ENCODE assay signal across 10 cellular contexts in the genomic region with DNA sequence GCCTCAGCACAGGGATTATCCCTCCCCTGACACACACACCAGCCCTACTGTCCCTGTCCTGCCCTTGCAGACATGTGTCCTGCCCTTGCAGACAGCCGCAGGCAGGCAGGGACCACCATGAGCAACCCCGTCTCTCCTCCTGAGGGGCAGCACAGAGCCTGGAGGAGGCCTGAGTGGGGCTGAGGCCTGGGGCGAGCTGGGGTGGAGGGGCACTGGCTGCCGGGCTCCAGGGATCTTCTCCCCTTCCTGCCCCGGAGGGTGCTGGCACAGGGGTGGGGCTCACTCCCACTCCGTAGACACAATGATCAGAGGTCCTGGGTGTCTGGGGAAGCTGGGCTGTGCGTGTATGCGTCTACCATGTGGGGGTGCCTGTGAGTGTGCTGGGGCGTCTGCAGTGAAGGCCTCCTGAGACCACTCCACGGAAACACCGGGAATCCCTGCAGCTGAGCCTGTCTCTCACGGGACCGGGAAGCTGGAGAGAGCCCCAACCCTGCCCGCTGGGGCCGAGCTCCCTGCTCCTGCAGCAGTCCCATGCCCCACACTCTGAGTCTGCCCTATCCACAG. TPM values are rescaled to one million over a fixed set of nuclear protein-coding genes. Genes with fewer than 3 reads are reported as not detected.
DNase-seq lines count a peak whose midpoint lies in the region; ATAC-seq and TF ChIP-seq lines count a peak whose summit lies in the region.
"Had no signal": no experiment of that assay in that cellular context is flagged by ENCODE, and none has a peak within 500 bp of the region (broad histone marks: within the 10 kb centered on the region; RNA-seq: fewer than 3 reads in every experiment).

No MANE protein-coding gene starts in this region.

- no peaks in the 10 kb centered on the region for H3K9me3 ChIP-seq in CD8-positive, alpha-beta T cell (ENCODE audit: low read length)
- H3K9me3 ChIP-seq in MM.1S (replicated peaks; ENCODE audit: insufficient read depth, low read length) (no peaks in the 10 kb centered on the region), ascending aorta (no peaks in the 10 kb centered on the region)

- no peak overlapping the region for H2AFZ ChIP-seq in MM.1S (ENCODE audit: low read length)
- H2AFZ ChIP-seq: neural progenitor cell had no signal

- H3K4me2 ChIP-seq in MM.1S (ENCODE audit: low read depth, low read length) = peak overlapping the region; percentile 25; the same call in 1 of the 2 replicates
- H3K4me2 ChIP-seq: neural progenitor cell had no signal

- POLR2A ChIA-PET in CD8-positive, alpha-beta T cell (lab: Charles Lee) = interaction anchor here (0.8 to 6.4 kb wide), 8 partner anchors 8 to 117 kb away, joined by 3 to 48 read pairs (median 16); a partner anchor contains a TSS
- POLR2A ChIA-PET in naive thymus-derived CD8-positive, alpha-beta T cell (lab: Charles Lee) = interaction anchor here (0.6 to 10.9 kb wide), 18 partner anchors 8 to 1507 kb away, joined by 3 to 113 read pairs (median 6); a partner anchor contains a TSS

- H3K4me1 ChIP-seq in CD8-positive, alpha-beta T cell (ENCODE audit: insufficient read depth, low read length) = peaks cover 72% of the 10 kb centered on the region
- H3K4me1 ChIP-seq in MM.1S (ENCODE audit: low read length) (peaks cover 10% of the 10 kb centered on the region), ascending aorta (peaks cover 32 to 44% of the 10 kb centered on the region in 2 donors)
- H3K4me1 ChIP-seq: neural progenitor cell had no signal

- no peak overlapping the region for H3K9ac ChIP-seq in MM.1S (ENCODE audit: low read length)
- H3K9ac ChIP-seq: neural progenitor cell had no signal

- H3K9me3 Mint-ChIP-seq in CD8-positive, alpha-beta T cell = no peaks in the 10 kb centered on the region
- H3K9me3 Mint-ChIP-seq in naive thymus-derived CD8-positive, alpha-beta T cell = no peaks in the 10 kb centered on the region
- H3K9me3 Mint-ChIP-seq: neural progenitor cell had no signal

- no peaks in the 10 kb centered on the region for H3K27me3 ChIP-seq in CD8-positive, alpha-beta T cell (ENCODE audit: insufficient read depth, low read length)
- H3K27me3 ChIP-seq in MM.1S (replicated peaks; ENCODE audit: insufficient read depth, low read length) = peaks cover 62% of the 10 kb centered on the region
- no peaks in the 10 kb centered on the region for H3K27me3 ChIP-seq in ascending aorta
- H3K27me3 ChIP-seq: neural progenitor cell had no signal

- H3K27me3 Mint-ChIP-seq in CD8-positive, alpha-beta T cell (ENCODE audit: low read depth) = no peaks in the 10 kb centered on the region
- no peaks in the 10 kb centered on the region for H3K27me3 Mint-ChIP-seq in naive thymus-derived CD8-positive, alpha-beta T cell

- H3K9me2 ChIP-seq in MM.1S (replicated peaks; ENCODE audit: insufficient read depth, low read length) = no peaks in the 10 kb centered on the region

- intact Hi-C loops in CD8-positive, alpha-beta T cell (cut with DNase I, micrococcal nuclease) = loop anchor here in 1 of 2 experiments (5.0 kb wide), 1 partner anchor 230 kb away; no protein-coding TSS in a partner anchor
- intact Hi-C loops in ascending aorta (cut with DNase I) = loop anchor here (5.0 kb wide), 1 partner anchor 105 kb away; no protein-coding TSS in a partner anchor

- H3K36me3 ChIP-seq in CD8-positive, alpha-beta T cell (ENCODE audit: insufficient read depth, low read length) = peaks cover 2% of the 10 kb centered on the region
- H3K36me3 ChIP-seq in MM.1S (replicated peaks; ENCODE audit: insufficient read depth, low read length) (no peaks in the 10 kb centered on the region), ascending aorta (no peaks in the 10 kb centered on the region)
- H3K36me3 ChIP-seq: neural progenitor cell had no signal

- H3K27ac ChIP-seq in CD8-positive, alpha-beta T cell (ENCODE audit: low read depth, low read length) = peak overlapping the region; percentile 57
- H3K27ac ChIP-seq in MM.1S (ENCODE audit: low read length) = no peak overlapping the region
- peak overlapping the region; percentile 47 to 67 for H3K27ac ChIP-seq in ascending aorta
- H3K27ac ChIP-seq: neural progenitor cell had no signal

- CTCF ChIA-PET in CD8-positive, alpha-beta T cell (lab: Charles Lee) = interaction anchor here (0.8 to 9.8 kb wide), 10 partner anchors 26 to 279 kb away, joined by 3 to 338 read pairs (median 18); no protein-coding TSS in a partner anchor

- H3F3A ChIP-seq in MM.1S (ENCODE audit: insufficient read depth, low read length) = no peaks in the 10 kb centered on the region

- no peaks in the 10 kb centered on the region for H3K79me2 ChIP-seq in MM.1S (ENCODE audit: low read length)

- no peak for TF ChIP-seq CTCF in CD8-positive, alpha-beta T cell (IDR thresholded peaks at IDR 0.05)
- TF ChIP-seq CTCF in MM.1S (IDR thresholded peaks at IDR 0.05; ENCODE audit: low read length) (no peak), ascending aorta (IDR thresholded peaks at IDR 0.05) (no peak), foreskin fibroblast (IDR thresholded peaks at IDR 0.05; ENCODE audit: low read depth, low read length) (no peak)

- peak; percentile 29 for ATAC-seq in CD8-positive, alpha-beta T cell
- ATAC-seq in naive thymus-derived CD8-positive, alpha-beta T cell = peak; percentile 35 to 40
- ATAC-seq: PC-3 had no signal

- peaks cover 20% of the 10 kb centered on the region for H3K36me3 Mint-ChIP-seq in CD8-positive, alpha-beta T cell
- peaks cover 0 to 4% (median 4%) of the 10 kb centered on the region in 3 donors for H3K36me3 Mint-ChIP-seq in naive thymus-derived CD8-positive, alpha-beta T cell
- H3K36me3 Mint-ChIP-seq: neural progenitor cell had no signal

- no peaks in the 10 kb centered on the region for H4K20me1 ChIP-seq in MM.1S (ENCODE audit: insufficient read depth, low read length)

- peaks cover 72% of the 10 kb centered on the region for H3K4me1 Mint-ChIP-seq in CD8-positive, alpha-beta T cell (ENCODE audit: low read depth)
- H3K4me1 Mint-ChIP-seq in naive thymus-derived CD8-positive, alpha-beta T cell = peaks cover 35 to 79% (median 68%) of the 10 kb centered on the region in 4 donors

- peak in 4 of 7 experiments; percentile 38 to 73 (median 48) for DNase-seq in CD8-positive, alpha-beta T cell
- no peak for DNase-seq in MM.1S
- DNase-seq in ascending aorta (ENCODE audit: low spot score in 2 of 2) = peak in 1 of 2 donors; percentile 52
- peak in 7 of 10 donors; percentile 30 to 54 (median 45) for DNase-seq in naive thymus-derived CD8-positive, alpha-beta T cell
- DNase-seq in NCI-H1436 treated with DMSO at 0.1 percent for 48 hours (lab: John Stamatoyannopoulos, UW) = no peak
- DNase-seq in NCI-H2196 treated with DMSO at 0.1 percent for 48 hours (lab: John Stamatoyannopoulos, UW; ENCODE audit: unreplicated experiment) = no peak
- no peak for DNase-seq in ureter (ENCODE audit: low spot score)
- DNase-seq in foreskin fibroblast = no peak

- H3K4me3 ChIP-seq in CD8-positive, alpha-beta T cell (ENCODE audit: low read depth, low read length) = peak overlapping the region; percentile 82
- H3K4me3 ChIP-seq in MM.1S (ENCODE audit: low read length) = no peak overlapping the region
- peak overlapping the region in 1 of 2 donors; percentile 26 for H3K4me3 ChIP-seq in ascending aorta
- no peak overlapping the region for H3K4me3 ChIP-seq in foreskin fibroblast (ENCODE audit: low read depth in 1 of 2, low read length in 2 of 2)
- H3K4me3 ChIP-seq: neural progenitor cell had no signal

- H3K27ac Mint-ChIP-seq in CD8-positive, alpha-beta T cell = peak overlapping the region; percentile 93
- H3K27ac Mint-ChIP-seq in naive thymus-derived CD8-positive, alpha-beta T cell = peak overlapping the region; percentile 77 to 96 (median 94)
- H3K27ac Mint-ChIP-seq: neural progenitor cell had no signal

- H3K4me3 Mint-ChIP-seq in CD8-positive, alpha-beta T cell = peak overlapping the region; percentile 91
- peak overlapping the region; percentile 91 to 98 (median 94) for H3K4me3 Mint-ChIP-seq in naive thymus-derived CD8-positive, alpha-beta T cell
- H3K4me3 Mint-ChIP-seq: neural progenitor cell had no signal

RNA-seq across cellular contexts. Expression of a gene that starts 0.5 kb away (rescaled TPM):
- 100 to 1,000 TPM; 145 to 147 TPM for total RNA-seq in CD8-positive, alpha-beta T cell
- total RNA-seq in ascending aorta (1.9 TPM), ureter (4.3 TPM)
- total RNA-seq in naive thymus-derived CD8-positive, alpha-beta T cell = 100 to 1,000 TPM; 158 to 171 TPM
- 100 to 1,000 TPM in 1 of 3 donors, 10 to 100 TPM in 2; 58.5 to 124 (median 96.6) TPM for polyA plus RNA-seq in naive thymus-derived CD8-positive, alpha-beta T cell
- total RNA-seq: PC-3 had no signal

RNA-seq across cellular contexts. Expression of a gene that starts 0.6 kb away (rescaled TPM):
- 10 to 100 TPM; 38.2 to 40.2 TPM for total RNA-seq in CD8-positive, alpha-beta T cell
- total RNA-seq in ascending aorta (not detected), ureter (2.3 TPM)
- total RNA-seq in naive thymus-derived CD8-positive, alpha-beta T cell = 100 to 1,000 TPM; 113 to 115 TPM
- polyA plus RNA-seq in naive thymus-derived CD8-positive, alpha-beta T cell = 10 to 100 TPM; 13.6 to 20.2 (median 20.2) TPM
- total RNA-seq: PC-3 had no signal

RNA-seq across cellular contexts. Expression of a gene that starts 32.0 kb away (rescaled TPM):
- not detected for total RNA-seq in CD8-positive, alpha-beta T cell
- total RNA-seq in ascending aorta = not detected
- total RNA-seq in naive thymus-derived CD8-positive, alpha-beta T cell = under 1 TPM in 1 of 2 experiments, not detected in 1; 0.19 TPM
- polyA plus RNA-seq in naive thymus-derived CD8-positive, alpha-beta T cell = 1 to 10 TPM in 1 of 3 donors, under 1 TPM in 1, not detected in 1; 0.23 to 2.8 TPM
- total RNA-seq in ureter = 7.9 TPM

Comparison
In these comparisons a context has a peak if more than half of its experiments do, and no peak if none do; other contexts are left out.
1. DNase-seq: peak in CD8-positive, alpha-beta T cell (4 of 7) and naive thymus-derived CD8-positive, alpha-beta T cell (7 of 10); none in MM.1S (single experiment), NCI-H1436 treated with DMSO at 0.1 percent for 48 hours (single experiment), NCI-H2196 treated with DMSO at 0.1 percent for 48 hours (single experiment), ureter (single experiment) and foreskin fibroblast (0 of 2).
2. RNA of a gene that starts 0.5 kb away (total RNA-seq): 158 to 171 TPM in naive thymus-derived CD8-positive, alpha-beta T cell and 145 to 147 TPM in CD8-positive, alpha-beta T cell; 4.3 TPM in ureter (single experiment) and 1.9 TPM in ascending aorta (single experiment); every median in the first group is over 10 times any median in the second.
3. RNA of a gene that starts 0.6 kb away (total RNA-seq): 113 to 115 TPM in naive thymus-derived CD8-positive, alpha-beta T cell and 38.2 to 40.2 TPM in CD8-positive, alpha-beta T cell; 2.3 TPM in ureter (single experiment) and not detected in ascending aorta (single experiment); every median in the first group is over 10 times any median in the second.